In the genomic region with DNA sequence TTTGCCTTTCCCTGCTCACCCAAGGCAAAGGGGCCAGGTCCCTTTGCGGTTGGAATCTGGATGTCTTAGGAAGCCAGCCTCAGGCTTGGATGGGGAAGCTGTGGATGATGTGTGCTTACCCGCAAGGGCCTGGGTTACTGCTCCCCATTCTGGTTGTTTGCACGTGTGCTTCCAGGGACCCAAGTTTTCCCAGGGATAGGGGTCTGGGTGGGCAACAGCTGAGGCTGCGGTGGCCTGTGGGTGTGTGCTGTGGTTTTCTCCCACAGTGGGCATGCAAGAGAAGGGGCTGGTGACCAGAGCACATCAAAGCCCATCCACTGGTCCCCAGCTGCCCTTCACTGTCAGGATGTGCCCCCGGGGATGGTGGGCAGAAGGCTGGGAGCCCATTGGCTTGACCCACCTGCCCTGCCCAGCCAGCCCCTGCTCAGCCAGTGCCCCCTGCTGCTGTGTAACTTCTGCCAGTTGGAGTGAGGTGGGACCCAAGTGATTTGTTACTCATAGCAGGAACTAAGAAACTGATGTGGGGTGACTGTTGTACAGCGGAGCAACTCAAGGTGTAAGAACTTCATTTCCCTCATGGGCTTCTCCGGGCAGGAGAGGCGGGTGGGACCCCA, we compare ENCODE assay signal across 28 cellular contexts. TPM values are rescaled to one million over a fixed set of nuclear protein-coding genes. Genes with fewer than 3 reads are reported as not detected.
DNase-seq lines count a peak whose midpoint lies in the region; ATAC-seq, FAIRE-seq and TF ChIP-seq lines count a peak whose summit lies in the region.
"Had no signal": no experiment of that assay in that cellular context is flagged by ENCODE, and none has a peak within 500 bp of the region (broad histone marks: within the 10 kb centered on the region; RNA-seq: fewer than 3 reads in every experiment).

No MANE protein-coding gene starts in this region.

- WGBS in H1 (ENCODE audit: extremely low coverage in 1 of 2, insufficient coverage in 1 of 2, insufficient read length in 1 of 2, insufficient replicate concordance in 2 of 2, low coverage in 1 of 2, low lambda C conversion rate in 2 of 2, missing lambda C conversion rate in 1 of 2), 2 experiments = 89% methylated on average over 8 of the region's 8 CpGs; no CpG with 5 or more reads in 1 of the 2 experiments

- TF ChIP-seq RAD21 in H1 (IDR thresholded peaks at IDR 0.05 in 1 of 2, conservative IDR thresholded peaks at IDR 0.05 in 1 of 2; ENCODE audit: low read depth in 2 of 2, low read length in 2 of 2) = no peak

- H3K56ac ChIP-seq in H1 (replicated peaks; ENCODE audit: insufficient read length, low read depth, low read length) = no peak overlapping the region

- no peak for TF ChIP-seq POLR2A in H1 (IDR thresholded peaks at IDR 0.05; ENCODE audit: control extremely low read depth in 1 of 2, low read depth in 2 of 2, low read length in 2 of 2)

- ATAC-seq in natural killer cell (no peak), HG03354 (IDR thresholded peaks at IDR 0.05; ENCODE audit: poor library complexity, severe bottlenecking, unreplicated experiment) (no peak)
- ATAC-seq in natural killer cell treated with Interleukin-12 subunit alpha and Interleukin-12 subunit beta and Interleukin-15 and Interleukin-18, amount 100 ng/mL, for 72 hours = no peak
- ATAC-seq: heart left ventricle had no signal

- H3K4me3 Mint-ChIP-seq in natural killer cell (peak overlapping the region; percentile 28), neural crest cell (peak overlapping the region; percentile 71)
- no peak overlapping the region for H3K4me3 Mint-ChIP-seq in natural killer cell treated with Interleukin-12 subunit alpha and Interleukin-12 subunit beta and Interleukin-15 and Interleukin-18, amount 100 ng/mL, for 72 hours
- H3K4me3 Mint-ChIP-seq: activated CD4-positive, alpha-beta T cell treated with anti-CD3 and anti-CD28 coated beads, Interleukin-2, amount 10 ng/mL, durations not matched to agents 24 days and 14 days; activated naive CD4-positive, alpha-beta T cell treated with anti-CD3 and anti-CD28 coated beads for 36 hours had no signal

- no peak overlapping the region for H2AFZ ChIP-seq in H1 (ENCODE audit: low read length)

- no peak for TF ChIP-seq EP300 in H1 (IDR thresholded peaks at IDR 0.05; ENCODE audit: borderline replicate concordance in 1 of 2, low read depth in 2 of 2, low read length in 2 of 2)

- H3K79me1 ChIP-seq in H1 (ENCODE audit: low read depth, low read length) = no peaks in the 10 kb centered on the region; the same call in none of the 2 replicates

- H3K27ac Mint-ChIP-seq in natural killer cell = no peak overlapping the region
- no peak overlapping the region for H3K27ac Mint-ChIP-seq in natural killer cell treated with Interleukin-12 subunit alpha and Interleukin-12 subunit beta and Interleukin-15 and Interleukin-18, amount 100 ng/mL, for 72 hours
- H3K27ac Mint-ChIP-seq in neural crest cell (ENCODE audit: unreplicated experiment) = no peak overlapping the region
- H3K27ac Mint-ChIP-seq: activated CD4-positive, alpha-beta T cell treated with anti-CD3 and anti-CD28 coated beads, Interleukin-2, amount 10 ng/mL, durations not matched to agents 24 days and 14 days; activated naive CD4-positive, alpha-beta T cell treated with anti-CD3 and anti-CD28 coated beads for 36 hours had no signal

- no peak overlapping the region for H2BK20ac ChIP-seq in H1 (ENCODE audit: low read length)

- H3K27me3 ChIP-seq in H1 (replicated peaks in 1 of 4; ENCODE audit: control insufficient read depth in 3 of 4, extremely low read depth in 1 of 4, insufficient read depth in 3 of 4, low read length in 3 of 4) = 0 out of 7 replicates have a peak, but pooled peaks cover 0 to 3% (median 0%) of the 10 kb centered on the region in 4 experiments
- H3K27me3 ChIP-seq: heart left ventricle had no signal

- H3K36me3 Mint-ChIP-seq in natural killer cell (no peaks in the 10 kb centered on the region), neural crest cell (ENCODE audit: low read depth) (no peaks in the 10 kb centered on the region)
- H3K36me3 Mint-ChIP-seq in natural killer cell treated with Interleukin-12 subunit alpha and Interleukin-12 subunit beta and Interleukin-15 and Interleukin-18, amount 100 ng/mL, for 72 hours = no peaks in the 10 kb centered on the region
- H3K36me3 Mint-ChIP-seq: CD8-positive, alpha-beta memory T cell had no signal

- DNase-seq in natural killer cell (no peak), H1 (ENCODE audit: low read depth in 1 of 2, low spot score in 2 of 2) (no peak), neural crest cell (ENCODE audit: low read depth, low spot score) (no peak), NCI-H1105 treated with DMSO at 0.1 percent for 48 hours (lab: John Stamatoyannopoulos, UW) (no peak), GM13977 (ENCODE audit: low spot score) (no peak), GM19239 (ENCODE audit: insufficient read length, low spot score) (no peak)
- DNase-seq in natural killer cell treated with Interleukin-12 subunit alpha and Interleukin-12 subunit beta and Interleukin-15 and Interleukin-18, amount 100 ng/mL, for 72 hours (ENCODE audit: low spot score) = no peak
- DNase-seq: activated CD4-positive, alpha-beta T cell treated with anti-CD3 and anti-CD28 coated beads, Interleukin-2, amount 10 ng/mL, durations not matched to agents 24 days and 14 days; activated naive CD4-positive, alpha-beta T cell treated with anti-CD3 and anti-CD28 coated beads for 36 hours; effector CD8-positive, alpha-beta T cell; kidney glomerular epithelial cell; NCI-H146; NCI-H2107; NCI-H446; NCI-H82; nucleus accumbens; stimulated activated naive CD4-positive, alpha-beta T cell treated with Interleukin-2 at 50 U/mL for 16 hours; T-helper 2 cell had no signal

- no peaks in the 10 kb centered on the region for H3K9me3 ChIP-seq in H1 (ENCODE audit: insufficient read depth in 2 of 2, low read depth in 1 of 2, low read length in 1 of 2)
- H3K9me3 ChIP-seq: HAP-1, heart left ventricle, thoracic aorta had no signal

- no peak overlapping the region for H4K5ac ChIP-seq in H1 (ENCODE audit: insufficient read length, low read depth, low read length)

- TF ChIP-seq CTCF in natural killer cell (IDR thresholded peaks at IDR 0.05) (no peak), H1 (IDR thresholded peaks at IDR 0.05; ENCODE audit: control extremely low read depth in 1 of 3, insufficient read depth in 1 of 3, low read depth in 1 of 3, low read length in 3 of 3) (no peak), neural crest cell (conservative IDR thresholded peaks at IDR 0.05) (no peak), GM13977 (IDR thresholded peaks at IDR 0.05; ENCODE audit: extremely low read depth, insufficient read depth, missing control alignments) (no peak)

- POLR2A ChIA-PET in H1 (lab: Charles Lee; ENCODE audit: partially characterized antibody) = interaction anchor here (0.8 to 1.1 kb wide), 2 partner anchors 19 to 22 kb away, joined by 3 read pairs; no protein-coding TSS in a partner anchor

- H3K4me3 ChIP-seq in H1 (ENCODE audit: extremely low read depth in 1 of 4, insufficient read depth in 2 of 4, low read depth in 3 of 4, low read length in 4 of 4) = no peak overlapping the region
- H3K4me3 ChIP-seq: HAP-1, heart left ventricle, lung, thoracic aorta had no signal

- no peak overlapping the region for H2AK5ac ChIP-seq in H1 (ENCODE audit: low read depth, low read length)

- H3K14ac ChIP-seq in H1 (ENCODE audit: insufficient read length) = no peak overlapping the region

- H3K9ac ChIP-seq in H1 (replicated peaks in 1 of 4; ENCODE audit: extremely low read depth in 1 of 4, low read depth in 3 of 4, low read length in 3 of 4) = no peak overlapping the region

- H2BK15ac ChIP-seq in H1 (ENCODE audit: low read length) = peak overlapping the region; percentile 29; the same call in 1 of the 2 replicates

- H3K36me3 ChIP-seq in H1 (ENCODE audit: control insufficient read depth in 2 of 4, insufficient read depth in 4 of 4, low read length in 3 of 4) = no peaks in the 10 kb centered on the region
- H3K36me3 ChIP-seq: HAP-1, heart left ventricle, thoracic aorta had no signal

- peaks cover 0 to 7% of the 10 kb centered on the region in 2 donors for H3K27me3 Mint-ChIP-seq in natural killer cell (ENCODE audit: low read depth in 2 of 2)
- H3K27me3 Mint-ChIP-seq in natural killer cell treated with Interleukin-12 subunit alpha and Interleukin-12 subunit beta and Interleukin-15 and Interleukin-18, amount 100 ng/mL, for 72 hours = no peaks in the 10 kb centered on the region
- no peaks in the 10 kb centered on the region for H3K27me3 Mint-ChIP-seq in neural crest cell (ENCODE audit: low read depth)
- H3K27me3 Mint-ChIP-seq: CD8-positive, alpha-beta memory T cell had no signal

- H2BK12ac ChIP-seq in H1 (ENCODE audit: low read depth, low read length) = no peak overlapping the region

- H3K4me2 ChIP-seq in H1 (ENCODE audit: insufficient read depth in 1 of 2, low read depth in 2 of 2, low read length in 2 of 2) = no peak overlapping the region

- FAIRE-seq in H1 (lab: Jason Lieb, UNC) (no peak), GM19239 (lab: Jason Lieb, UNC) (no peak)
- FAIRE-seq: GM12891 had no signal

- H4K8ac ChIP-seq in H1 (ENCODE audit: extremely low read depth, insufficient read depth, low read length) = no peak overlapping the region

- peaks cover 0 to 7% (median 3%) of the 10 kb centered on the region in 4 experiments; a peak in 5 of 7 replicates for H3K4me1 ChIP-seq in H1 (replicated peaks in 1 of 4; ENCODE audit: control insufficient read depth in 3 of 4, insufficient read depth in 4 of 4, low read length in 3 of 4)
- H3K4me1 ChIP-seq: HAP-1 had no signal

- H4K20me1 ChIP-seq in H1 (replicated peaks in 1 of 2; ENCODE audit: control insufficient read depth in 1 of 2, insufficient read depth in 2 of 2, low read length in 2 of 2) = peaks cover 0 to 2% of the 10 kb centered on the region in 2 experiments

- CTCF ChIA-PET in H1 (lab: Charles Lee; ENCODE audit: partially characterized antibody) = interaction anchor here (0.7 to 2.2 kb wide), 4 partner anchors 17 to 118 kb away, joined by 3 to 13 read pairs (median 4); no protein-coding TSS in a partner anchor

- H3K9me3 Mint-ChIP-seq in natural killer cell (no peaks in the 10 kb centered on the region), neural crest cell (no peaks in the 10 kb centered on the region)
- no peaks in the 10 kb centered on the region for H3K9me3 Mint-ChIP-seq in natural killer cell treated with Interleukin-12 subunit alpha and Interleukin-12 subunit beta and Interleukin-15 and Interleukin-18, amount 100 ng/mL, for 72 hours
- H3K9me3 Mint-ChIP-seq: activated CD4-positive, alpha-beta T cell treated with anti-CD3 and anti-CD28 coated beads, Interleukin-2, amount 10 ng/mL, durations not matched to agents 24 days and 14 days; activated naive CD4-positive, alpha-beta T cell treated with anti-CD3 and anti-CD28 coated beads for 36 hours; CD8-positive, alpha-beta memory T cell had no signal

- H3K4ac ChIP-seq in H1 (replicated peaks; ENCODE audit: insufficient read length, low read depth, low read length) = no peak overlapping the region

- H4K91ac ChIP-seq in H1 (replicated peaks; ENCODE audit: insufficient read length, low read length) = no peak overlapping the region

- intact Hi-C loops in natural killer cell (cut with micrococcal nuclease) = no loop called here

- no peak overlapping the region for H3K23ac ChIP-seq in H1 (ENCODE audit: insufficient read length)

- no peak overlapping the region for H2BK5ac ChIP-seq in H1 (ENCODE audit: low read depth, low read length)

- no peak overlapping the region for H3K18ac ChIP-seq in H1 (ENCODE audit: extremely low read depth, low read length)

- H2BK120ac ChIP-seq in H1 (replicated peaks; ENCODE audit: low read depth, low read length) = no peak overlapping the region

- H3K4me1 Mint-ChIP-seq in natural killer cell (peaks cover 56 to 83% of the 10 kb centered on the region in 2 donors), neural crest cell (peaks cover 50% of the 10 kb centered on the region)
- peaks cover 47 to 53% of the 10 kb centered on the region in 2 donors for H3K4me1 Mint-ChIP-seq in natural killer cell treated with Interleukin-12 subunit alpha and Interleukin-12 subunit beta and Interleukin-15 and Interleukin-18, amount 100 ng/mL, for 72 hours (ENCODE audit: low read depth in 2 of 2)

- H3K23me2 ChIP-seq in H1 (ENCODE audit: low read depth, low read length) = peaks cover 13% of the 10 kb centered on the region

- in situ Hi-C loops in GM13977 (cut with MboI; ENCODE audit: low pct_unique_long_range_greater_than_20kb, low sequenced_read_pairs, unreplicated experiment) = no loop called here

- no peak overlapping the region for H3K27ac ChIP-seq in H1 (ENCODE audit: low read depth, low read length)
- H3K27ac ChIP-seq: heart left ventricle had no signal

- H3K79me2 ChIP-seq in H1 (ENCODE audit: control insufficient read depth in 1 of 2, insufficient read depth in 2 of 2, low read length in 2 of 2) = no peaks in the 10 kb centered on the region

RNA-seq across cellular contexts. Expression of a gene that starts 3.3 kb away (rescaled TPM):
- total RNA-seq in natural killer cell (10 to 100 TPM; 32.3 to 34.5 (median 34.3) TPM), neural crest cell (25.8 and 26.2 TPM in 2 replicates)
- total RNA-seq in natural killer cell treated with Interleukin-12 subunit alpha and Interleukin-12 subunit beta and Interleukin-15 and Interleukin-18, amount 100 ng/mL, for 72 hours = 1 to 10 TPM; 2.5 to 2.7 TPM
- total RNA-seq in H1 (2021; fragmentation: NEBNext Ultra II Directional; extraction: Animal tissue kit (Norgen Biotek cat#: 25700)) = 22.4 and 22.6 TPM in 2 replicates
- polyA plus RNA-seq in H1 (2011; rRNA removed) = 21.5 and 26.9 TPM in 2 replicates
- polyA plus RNA-seq in H1 (2011; cell fraction: cytosol; rRNA removed) = 15.4 TPM
- 32.7 TPM for polyA plus RNA-seq in H1 (2011; cell fraction: nucleus; rRNA removed)
- 10.3 to 18.4 TPM (median 16.8 TPM) in 4 replicates for polyA plus RNA-seq in H1 (2012, experiment 1 of 2)
- 14.6 TPM for polyA plus RNA-seq in H1 (2012, experiment 2 of 2)
- polyA plus RNA-seq in H1 (2013, experiment 1 of 2) = 16.3 TPM
- polyA plus RNA-seq in H1 (2013, experiment 2 of 2) = 16.6 TPM
- 15.2 and 16.7 TPM in 2 replicates for polyA minus RNA-seq in H1 (2011; rRNA and poly(A)+ RNA removed)
- 10.2 TPM for polyA minus RNA-seq in H1 (2011; cell fraction: cytosol; rRNA and poly(A)+ RNA removed)
- polyA minus RNA-seq in H1 (2011; cell fraction: nucleus; rRNA and poly(A)+ RNA removed) = 11.1 TPM

RNA-seq across cellular contexts. Expression of a gene that starts 32.6 kb away (rescaled TPM):
- total RNA-seq in natural killer cell (1 to 10 TPM in 1 of 3 donors, under 1 TPM in 2; 0.82 to 1.4 (median 0.85) TPM), neural crest cell (1.4 TPM in 1 of 2 replicates, not detected in the other)
- not detected for total RNA-seq in natural killer cell treated with Interleukin-12 subunit alpha and Interleukin-12 subunit beta and Interleukin-15 and Interleukin-18, amount 100 ng/mL, for 72 hours
- 0.75 TPM in 1 of 2 replicates, not detected in the other for total RNA-seq in H1 (2021; fragmentation: NEBNext Ultra II Directional; extraction: Animal tissue kit (Norgen Biotek cat#: 25700))
- polyA plus RNA-seq in H1 (2011; rRNA removed) = not detected in 2 replicates
- not detected for polyA plus RNA-seq in H1 (2011; cell fraction: cytosol; rRNA removed)
- 1.3 TPM for polyA plus RNA-seq in H1 (2011; cell fraction: nucleus; rRNA removed)
- not detected in 4 replicates for polyA plus RNA-seq in H1 (2012, experiment 1 of 2)
- polyA plus RNA-seq in H1 (2012, experiment 2 of 2) = not detected
- not detected for polyA plus RNA-seq in H1 (2013, experiment 1 of 2)
- not detected for polyA plus RNA-seq in H1 (2013, experiment 2 of 2)
- polyA minus RNA-seq in H1 (2011; rRNA and poly(A)+ RNA removed) = 1.0 TPM in 1 of 2 replicates, not detected in the other
- polyA minus RNA-seq in H1 (2011; cell fraction: cytosol; rRNA and poly(A)+ RNA removed) = not detected
- polyA minus RNA-seq in H1 (2011; cell fraction: nucleus; rRNA and poly(A)+ RNA removed) = 2.4 TPM
- total RNA-seq: A172; activated CD4-positive, alpha-beta T cell treated with anti-CD3 and anti-CD28 coated beads, Interleukin-2, amount 10 ng/mL, durations not matched to agents 24 days and 14 days; activated naive CD4-positive, alpha-beta T cell treated with anti-CD3 and anti-CD28 coated beads for 36 hours; CD8-positive, alpha-beta memory T cell; fibroblast of villous mesenchyme; heart left ventricle; thoracic aorta had no signal
- polyA plus RNA-seq: CD8-positive, alpha-beta memory T cell; heart left ventricle had no signal

RNA-seq across cellular contexts. Expression of a gene that starts 35.9 kb away (rescaled TPM):
- total RNA-seq in natural killer cell (not detected), neural crest cell (not detected in 2 replicates)
- total RNA-seq in natural killer cell treated with Interleukin-12 subunit alpha and Interleukin-12 subunit beta and Interleukin-15 and Interleukin-18, amount 100 ng/mL, for 72 hours = not detected
- total RNA-seq in H1 (2021; fragmentation: NEBNext Ultra II Directional; extraction: Animal tissue kit (Norgen Biotek cat#: 25700)) = not detected in 2 replicates
- polyA plus RNA-seq in H1 (2011; rRNA removed) = 0.02 TPM in 1 of 2 replicates, not detected in the other
- not detected for polyA plus RNA-seq in H1 (2011; cell fraction: cytosol; rRNA removed)
- polyA plus RNA-seq in H1 (2011; cell fraction: nucleus; rRNA removed) = not detected
- polyA plus RNA-seq in H1 (2012, experiment 1 of 2) = not detected in 4 replicates
- not detected for polyA plus RNA-seq in H1 (2012, experiment 2 of 2)
- polyA plus RNA-seq in H1 (2013, experiment 1 of 2) = not detected
- not detected for polyA plus RNA-seq in H1 (2013, experiment 2 of 2)
- 0.06 TPM in 1 of 2 replicates, not detected in the other for polyA minus RNA-seq in H1 (2011; rRNA and poly(A)+ RNA removed)
- polyA minus RNA-seq in H1 (2011; cell fraction: cytosol; rRNA and poly(A)+ RNA removed) = not detected
- not detected for polyA minus RNA-seq in H1 (2011; cell fraction: nucleus; rRNA and poly(A)+ RNA removed)
- total RNA-seq: A172; activated CD4-positive, alpha-beta T cell treated with anti-CD3 and anti-CD28 coated beads, Interleukin-2, amount 10 ng/mL, durations not matched to agents 24 days and 14 days; activated naive CD4-positive, alpha-beta T cell treated with anti-CD3 and anti-CD28 coated beads for 36 hours; CD8-positive, alpha-beta memory T cell; fibroblast of villous mesenchyme; heart left ventricle; skeletal muscle tissue had no signal
- polyA plus RNA-seq: CD8-positive, alpha-beta memory T cell; heart left ventricle had no signal

RNA-seq across cellular contexts. Expression of a gene that starts 58.0 kb away (rescaled TPM):
- total RNA-seq in natural killer cell (1 to 10 TPM in 1 of 3 donors, under 1 TPM in 2; 0.20 to 1.1 (median 0.68) TPM), neural crest cell (2.1 and 2.5 TPM in 2 replicates)
- total RNA-seq in natural killer cell treated with Interleukin-12 subunit alpha and Interleukin-12 subunit beta and Interleukin-15 and Interleukin-18, amount 100 ng/mL, for 72 hours = under 1 TPM in 1 of 2 donors, not detected in 1; 0.05 TPM
- 1.9 and 2.4 TPM in 2 replicates for total RNA-seq in H1 (2021; fragmentation: NEBNext Ultra II Directional; extraction: Animal tissue kit (Norgen Biotek cat#: 25700))
- polyA plus RNA-seq in H1 (2011; rRNA removed) = 1.5 and 1.9 TPM in 2 replicates
- polyA plus RNA-seq in H1 (2011; cell fraction: cytosol; rRNA removed) = 1.5 TPM
- 10.0 TPM for polyA plus RNA-seq in H1 (2011; cell fraction: nucleus; rRNA removed)
- polyA plus RNA-seq in H1 (2012, experiment 1 of 2) = 1.7 to 2.5 TPM (median 2.0 TPM) in 4 replicates
- 1.2 TPM for polyA plus RNA-seq in H1 (2012, experiment 2 of 2)
- 1.5 TPM for polyA plus RNA-seq in H1 (2013, experiment 1 of 2)
- polyA plus RNA-seq in H1 (2013, experiment 2 of 2) = 1.3 TPM
- 1.0 TPM in 2 replicates for polyA minus RNA-seq in H1 (2011; rRNA and poly(A)+ RNA removed)
- 1.1 TPM for polyA minus RNA-seq in H1 (2011; cell fraction: cytosol; rRNA and poly(A)+ RNA removed)
- 2.4 TPM for polyA minus RNA-seq in H1 (2011; cell fraction: nucleus; rRNA and poly(A)+ RNA removed)
- total RNA-seq: A172; activated naive CD4-positive, alpha-beta T cell treated with anti-CD3 and anti-CD28 coated beads for 36 hours had no signal
